13 cellular contexts compared by ENCODE assay signal in the genomic region with DNA sequence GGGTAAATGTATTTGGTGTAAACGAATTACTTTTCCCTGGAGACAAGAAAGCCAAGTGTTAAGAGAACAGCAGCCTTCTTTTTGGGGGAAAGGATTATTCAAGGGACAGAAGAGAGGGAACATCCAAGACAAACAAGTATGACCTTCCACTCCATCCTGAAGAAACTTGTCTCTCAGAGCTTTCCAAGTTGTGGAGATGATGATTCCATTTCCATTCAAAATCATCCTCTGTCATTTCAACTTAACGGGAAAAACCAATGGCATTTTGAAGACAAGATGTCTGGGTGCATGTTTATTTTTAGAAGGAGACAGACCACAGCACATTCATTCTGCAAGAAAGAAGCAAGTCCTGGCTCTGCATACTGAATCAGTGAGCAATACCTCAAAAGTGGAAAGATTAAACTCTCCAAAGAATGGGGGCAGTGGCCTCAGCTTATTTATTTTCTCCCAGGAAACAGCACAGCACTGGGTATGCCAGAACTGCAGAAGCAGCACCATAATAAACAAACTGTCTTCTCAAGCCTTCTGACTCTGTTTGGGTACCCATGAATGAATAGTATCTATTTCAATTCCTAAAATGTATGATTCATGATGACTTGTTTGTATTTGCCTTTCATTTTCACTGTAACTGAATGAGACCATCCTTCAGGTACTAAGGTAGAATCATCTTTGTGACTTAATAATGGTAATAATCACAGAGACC.
A peak's percentile ranks its signal among the peaks of the same experiment; 100 is the strongest.
DNase-seq lines count a peak whose midpoint lies in the region; ATAC-seq, FAIRE-seq and TF ChIP-seq lines count a peak whose summit lies in the region.
"Had no signal": no experiment of that assay in that cellular context is flagged by ENCODE, and none has a peak within 500 bp of the region (broad histone marks: within the 10 kb centered on the region; RNA-seq: fewer than 3 reads in every experiment).

No MANE protein-coding gene starts in this region.

- in situ Hi-C loops in HepG2 (cut with HindIII; ENCODE audit: extremely low pct_ligation_motif_present, low pct_unique_long_range_greater_than_20kb) = no loop called here

- H3K4me3 ChIP-seq in liver (ENCODE audit: low read depth in 1 of 3, low read length in 3 of 3) (no peak overlapping the region), HepG2 (replicated peaks in 1 of 3; ENCODE audit: insufficient read depth in 1 of 3, low read depth in 2 of 3, low read length in 3 of 3) (no peak overlapping the region), keratinocyte (ENCODE audit: control insufficient read depth in 2 of 3, extremely low read depth in 1 of 3, insufficient read depth in 2 of 3, low read depth in 1 of 3, low read length in 3 of 3) (no peak overlapping the region)
- H3K4me3 ChIP-seq: neural progenitor cell, SK-N-MC had no signal

- 54% methylated on average over 2 of the region's 2 CpGs for WGBS in liver
- 0% methylated on average over 2 of the region's 2 CpGs for WGBS in HepG2 (ENCODE audit: low lambda C conversion rate)

- H4K20me1 ChIP-seq in HepG2 (ENCODE audit: insufficient read depth, low read length) = no peaks in the 10 kb centered on the region
- no peaks in the 10 kb centered on the region for H4K20me1 ChIP-seq in keratinocyte (ENCODE audit: control insufficient read depth, extremely low read depth, insufficient read depth, low read length)

- TF ChIP-seq CTCF in liver (IDR thresholded peaks at IDR 0.05; ENCODE audit: low read depth, low read length, missing input control) (no peak), HepG2 (CRISPR knock-in tag; IDR thresholded peaks at IDR 0.05) (no peak), keratinocyte (optimal IDR thresholded peaks at IDR 0.05 in 1 of 3, IDR thresholded peaks at IDR 0.05 in 1 of 3, conservative IDR thresholded peaks at IDR 0.05 in 1 of 3; ENCODE audit: extremely low read depth in 1 of 3, insufficient read depth in 2 of 3, low read length in 3 of 3) (no peak)

- no peak overlapping the region for H3K9ac ChIP-seq in liver (ENCODE audit: low read depth in 1 of 2, low read length in 2 of 2)
- no peak overlapping the region for H3K9ac ChIP-seq in HepG2 (ENCODE audit: insufficient read depth, low read depth, low read length)
- H3K9ac ChIP-seq in keratinocyte (ENCODE audit: control insufficient read depth, extremely low read depth, insufficient read depth, low read length) = no peak overlapping the region
- H3K9ac ChIP-seq: neural progenitor cell had no signal

- TF ChIP-seq POLR2A in HepG2 (IDR thresholded peaks at IDR 0.05; ENCODE audit: insufficient read depth in 1 of 2, low read depth in 2 of 2, low read length in 2 of 2) = no peak

- TF ChIP-seq RAD21 in liver (IDR thresholded peaks at IDR 0.05) (no peak), HepG2 (CRISPR knock-in tag; IDR thresholded peaks at IDR 0.05) (no peak)

- POLR2A ChIA-PET in HepG2 (lab: Yijun Ruan, JAX) = no interaction called here

- BruUV-seq in HepG2 (replicated peaks; lab: Mats Ljungman, UMichigan) = no TSS peak

- no peak overlapping the region for H3K4me2 ChIP-seq in HepG2 (ENCODE audit: low read depth, low read length)
- no peak overlapping the region for H3K4me2 ChIP-seq in keratinocyte (ENCODE audit: control insufficient read depth, extremely low read depth, insufficient read depth, low read depth, low read length)
- H3K4me2 ChIP-seq: neural progenitor cell had no signal

- H2AFZ ChIP-seq in HepG2 (ENCODE audit: low read length) = no peak overlapping the region
- no peak overlapping the region for H2AFZ ChIP-seq in keratinocyte (ENCODE audit: control insufficient read depth, low read length)
- H2AFZ ChIP-seq: neural progenitor cell had no signal

- H3K9me3 ChIP-seq in liver (ENCODE audit: control insufficient read depth in 4 of 4, low read length in 3 of 4) = no peaks in the 10 kb centered on the region
- H3K9me3 ChIP-seq in HepG2 (ENCODE audit: low read length) = no peaks in the 10 kb centered on the region
- no peaks in the 10 kb centered on the region for H3K9me3 ChIP-seq in keratinocyte (ENCODE audit: control insufficient read depth, low read depth, low read length)

- no peak overlapping the region for H3K27ac ChIP-seq in liver (ENCODE audit: low read depth in 1 of 2, low read length in 2 of 2)
- no peak overlapping the region for H3K27ac ChIP-seq in HepG2 (ENCODE audit: extremely low read length, insufficient read depth, low read length)
- no peak overlapping the region for H3K27ac ChIP-seq in keratinocyte (ENCODE audit: control insufficient read depth, insufficient read depth, low read length)
- H3K27ac ChIP-seq: neural progenitor cell, SK-N-MC had no signal

- intact Hi-C loops in HepG2 (cut with micrococcal nuclease; ENCODE audit: unreplicated experiment) = no loop called here

- H3K4me1 ChIP-seq in liver (ENCODE audit: control insufficient read depth in 4 of 4, insufficient read depth in 4 of 4, low read length in 3 of 4) (no peaks in the 10 kb centered on the region), HepG2 (ENCODE audit: insufficient read depth, low read length) (no peaks in the 10 kb centered on the region), keratinocyte (ENCODE audit: control insufficient read depth, extremely low read depth, insufficient read depth, low read length) (peaks cover 39% of the 10 kb centered on the region)
- H3K4me1 ChIP-seq: neural progenitor cell had no signal

- H3K27me3 ChIP-seq in liver (ENCODE audit: control insufficient read depth in 4 of 4, insufficient read depth in 4 of 4, low read length in 3 of 4) = peaks cover 0 to 3% (median 0%) of the 10 kb centered on the region in 4 donors
- H3K27me3 ChIP-seq in HepG2 (ENCODE audit: control insufficient read depth in 1 of 2, insufficient read depth in 2 of 2, low read length in 2 of 2) = peaks cover 3 to 14% of the 10 kb centered on the region in 2 experiments; a peak in 2 of 5 replicates
- H3K27me3 ChIP-seq in keratinocyte (ENCODE audit: control insufficient read depth, extremely low read depth, insufficient read depth, low read length) = no peaks in the 10 kb centered on the region
- H3K27me3 ChIP-seq: neural progenitor cell had no signal

- FAIRE-seq in HepG2 (lab: Jason Lieb, UNC) (no peak), keratinocyte (lab: Jason Lieb, UNC) (peak; percentile 5)

- CTCF ChIA-PET in HepG2 (lab: Yijun Ruan, JAX; ENCODE audit: low intra/inter-chr PET ratio, low total read pairs) = no interaction called here

- dilution Hi-C loops in keratinocyte (cut with MboI; ENCODE audit: extremely low pct_ligation_motif_present, low sequenced_read_pairs) = no loop called here

- no peak for ATAC-seq in HepG2
- ATAC-seq in HG03460 (IDR thresholded peaks at IDR 0.05; ENCODE audit: unreplicated experiment) = no peak
- ATAC-seq: activated T-cell treated with anti-CD3 and anti-CD28 coated beads, Interleukin-2, amount 50 U/mL, for 4 hours had no signal

- no peak for TF ChIP-seq EP300 in HepG2 (IDR thresholded peaks at IDR 0.05; ENCODE audit: low read depth in 2 of 2, low read length in 2 of 2)
- no peak for TF ChIP-seq EP300 in HepG2 (CRISPR knock-in tag; IDR thresholded peaks at IDR 0.05; ENCODE audit: borderline replicate concordance)

- no peaks in the 10 kb centered on the region for H3K9me1 ChIP-seq in keratinocyte (ENCODE audit: control insufficient read depth, extremely low read depth, insufficient read depth, low read length)

- H3K79me2 ChIP-seq in HepG2 (ENCODE audit: insufficient read depth, low read length) (no peaks in the 10 kb centered on the region), keratinocyte (ENCODE audit: control insufficient read depth, insufficient read depth, low read length) (no peaks in the 10 kb centered on the region)

- H3K36me3 ChIP-seq in liver (ENCODE audit: control insufficient read depth in 4 of 4, insufficient read depth in 3 of 4, low read depth in 1 of 4, low read length in 3 of 4) (no peaks in the 10 kb centered on the region), HepG2 (replicated peaks in 1 of 2; ENCODE audit: control insufficient read depth in 1 of 2, insufficient read depth in 2 of 2, low read length in 2 of 2) (no peaks in the 10 kb centered on the region), keratinocyte (ENCODE audit: control insufficient read depth in 2 of 2, extremely low read depth in 1 of 2, insufficient read depth in 2 of 2, low read length in 2 of 2) (no peaks in the 10 kb centered on the region)
- H3K36me3 ChIP-seq: neural progenitor cell had no signal

- DNase-seq in HepG2 (ENCODE audit: low spot score) (no peak), astrocyte of the hippocampus (ENCODE audit: low read depth, low spot score) (peak; percentile 80), keratinocyte (ENCODE audit: low read depth, low spot score) (peak; percentile 46), SKM-1 (lab: John Stamatoyannopoulos, UW; ENCODE audit: unreplicated experiment) (no peak), COLO829 (ENCODE audit: low spot score) (no peak), NCI-H1417 treated with DMSO at 0.1 percent for 48 hours (lab: John Stamatoyannopoulos, UW) (no peak)
- DNase-seq: activated T-cell treated with anti-CD3 and anti-CD28 coated beads, Interleukin-2, amount 50 U/mL, for 4 hours; NCI-H1694; stimulated activated CD4-positive, alpha-beta T cell treated with anti-CD3 and anti-CD28 coated beads, Interleukin-15, amount 100 ng/mL, for 24 hours had no signal

TF ChIP-seq in liver, 16 proteins besides CTCF, POLR2A, EP300 and RAD21:
- TF ChIP-seq NR2F2 (IDR thresholded peaks at IDR 0.05) = peak; percentile 73
- TF ChIP-seq, protein P1, sequence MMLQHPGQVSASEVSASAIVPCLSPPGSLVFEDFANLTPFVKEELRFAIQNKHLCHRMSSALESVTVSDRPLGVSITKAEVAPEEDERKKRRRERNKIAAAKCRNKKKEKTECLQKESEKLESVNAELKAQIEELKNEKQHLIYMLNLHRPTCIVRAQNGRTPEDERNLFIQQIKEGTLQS (IDR thresholded peaks at IDR 0.05) = no peak
- TF ChIP-seq JUND (IDR thresholded peaks at IDR 0.05) = no peak
- TF ChIP-seq RXRA (IDR thresholded peaks at IDR 0.05) = peak in 1 of 2 donors; percentile 21
- TF ChIP-seq, protein P2, sequence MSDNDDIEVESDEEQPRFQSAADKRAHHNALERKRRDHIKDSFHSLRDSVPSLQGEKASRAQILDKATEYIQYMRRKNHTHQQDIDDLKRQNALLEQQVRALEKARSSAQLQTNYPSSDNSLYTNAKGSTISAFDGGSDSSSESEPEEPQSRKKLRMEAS (IDR thresholded peaks at IDR 0.05) = no peak

TF ChIP-seq in HepG2, 621 proteins besides CTCF, POLR2A, EP300 and RAD21 (continues in another document):
- TF ChIP-seq AGO1 (IDR thresholded peaks at IDR 0.05; ENCODE audit: low read depth, low read length, poor library complexity, severe bottlenecking) (no peak), KLF9 (CRISPR knock-in tag; IDR thresholded peaks at IDR 0.05; ENCODE audit: low read depth) (no peak)

Comparison
In these comparisons a context has a peak if more than half of its experiments do, and no peak if none do; other contexts are left out.
1. DNase-seq: peak in astrocyte of the hippocampus (single experiment) and keratinocyte (single experiment); none in HepG2 (single experiment), SKM-1 (single experiment), COLO829 (single experiment) and NCI-H1417 treated with DMSO at 0.1 percent for 48 hours (single experiment).